In the genomic region with DNA sequence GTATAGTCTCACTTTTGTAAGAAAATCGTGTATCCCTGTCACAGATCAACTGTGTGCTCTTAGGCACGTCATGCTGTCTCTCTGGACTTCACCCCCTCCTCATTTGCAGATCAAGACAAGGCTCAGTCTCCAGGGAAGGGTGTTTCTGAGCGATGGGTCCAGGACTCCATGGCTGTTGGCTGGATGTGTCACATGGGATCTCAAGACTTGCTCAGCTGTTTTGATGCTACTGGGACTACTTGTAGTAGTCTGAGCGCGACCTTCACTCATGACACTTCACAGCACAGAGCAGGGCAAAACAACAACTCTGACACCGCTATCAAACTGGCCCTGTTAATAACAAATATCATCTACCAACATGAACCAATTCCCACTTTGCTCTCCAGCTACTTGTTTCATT, we compare ENCODE assay signal across 1 cellular context.
TF ChIP-seq lines count a peak whose summit lies in the region.

No MANE protein-coding gene starts in this region.

TF ChIP-seq in IMR-90, 13 proteins besides CTCF, POLR2A, EP300 and RAD21 (continued from another document):
- TF ChIP-seq, protein P1, sequence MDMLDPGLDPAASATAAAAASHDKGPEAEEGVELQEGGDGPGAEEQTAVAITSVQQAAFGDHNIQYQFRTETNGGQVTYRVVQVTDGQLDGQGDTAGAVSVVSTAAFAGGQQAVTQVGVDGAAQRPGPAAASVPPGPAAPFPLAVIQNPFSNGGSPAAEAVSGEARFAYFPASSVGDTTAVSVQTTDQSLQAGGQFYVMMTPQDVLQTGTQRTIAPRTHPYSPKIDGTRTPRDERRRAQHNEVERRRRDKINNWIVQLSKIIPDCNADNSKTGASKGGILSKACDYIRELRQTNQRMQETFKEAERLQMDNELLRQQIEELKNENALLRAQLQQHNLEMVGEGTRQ (IDR thresholded peaks at IDR 0.05; ENCODE audit: low read depth, low read length), result no peak
- TF ChIP-seq NFE2L2 (IDR thresholded peaks at IDR 0.05; ENCODE audit: low read depth, low read length) (no peak), CHD1 (IDR thresholded peaks at IDR 0.05; ENCODE audit: low read depth, low read length) (no peak), MAZ (IDR thresholded peaks at IDR 0.05; ENCODE audit: borderline replicate concordance, low read depth, low read length) (no peak), RCOR1 (IDR thresholded peaks at IDR 0.05; ENCODE audit: insufficient replicate concordance, low read length) (no peak), BHLHE40 (IDR thresholded peaks at IDR 0.05; ENCODE audit: low read depth, low read length) (no peak), FOS (IDR thresholded peaks at IDR 0.05; ENCODE audit: low read depth, low read length) (no peak), SMC3 (IDR thresholded peaks at IDR 0.05; ENCODE audit: low read depth, low read length) (no peak), RFX5 (IDR thresholded peaks at IDR 0.05; ENCODE audit: low read depth, low read length) (no peak), CEBPB (IDR thresholded peaks at IDR 0.05; ENCODE audit: low read depth, low read length) (no peak), MXI1 (IDR thresholded peaks at IDR 0.05; ENCODE audit: borderline replicate concordance, low read depth, low read length) (no peak), MAFK (IDR thresholded peaks at IDR 0.05; ENCODE audit: low read depth, low read length) (no peak)
